Comparison of ENCODE assay signal across 8 cellular contexts in genomic region chr12:132444957-132445883, GRCh38. TPM values are rescaled to one million over a fixed set of nuclear protein-coding genes. Genes with fewer than 3 reads are reported as not detected.
DNase-seq lines count a peak whose midpoint lies in the region; ATAC-seq lines count a peak whose summit lies in the region.

No MANE protein-coding gene starts in this region.

- peak; percentile 51 for ATAC-seq in GM19438 (IDR thresholded peaks at IDR 0.05; ENCODE audit: low read depth, unreplicated experiment)
- peak; percentile 52 for ATAC-seq in Right ventricle myocardium superior (ENCODE audit: poor library complexity)
- ATAC-seq in HG02973 (IDR thresholded peaks at IDR 0.05; ENCODE audit: unreplicated experiment) = no peak

- peak; percentile 74 for DNase-seq in NCI-H524 treated with DMSO at 0.1 percent for 48 hours (lab: John Stamatoyannopoulos, UW)
- DNase-seq in activated T-cell treated with anti-CD3 and anti-CD28 coated beads for 48 hours (ENCODE audit: low read depth) = peak; percentile 70
- no peak for DNase-seq in Right ventricle myocardium superior
- peak; percentile 55 to 58 for DNase-seq in stimulated activated CD4-positive, alpha-beta T cell treated with anti-CD3 and anti-CD28 coated beads, Interleukin-15, amount 100 ng/mL, for 1 hour (ENCODE audit: low read depth in 1 of 2, low spot score in 1 of 2)
- DNase-seq in hippocampal formation (lab: John Stamatoyannopoulos, UW) = no peak

- no peaks in the 10 kb centered on the region for H4K20me1 ChIP-seq in BLaER1

- peaks cover 97% of the 10 kb centered on the region for H3K4me1 ChIP-seq in BLaER1

- peak overlapping the region; percentile 98 for H3K4me2 ChIP-seq in BLaER1

- intact Hi-C loops in Right ventricle myocardium superior (cut with DNase I) = no loop called here

- no peaks in the 10 kb centered on the region for H3K27me3 ChIP-seq in BLaER1

- H3K36me3 ChIP-seq in BLaER1 = peaks cover 19% of the 10 kb centered on the region

- peak overlapping the region; percentile 60 for H3K4me3 ChIP-seq in BLaER1

- peak overlapping the region; percentile 84 for H3K9ac ChIP-seq in BLaER1

- no peaks in the 10 kb centered on the region for H3K9me3 ChIP-seq in BLaER1

- peak overlapping the region; percentile 92 for H3K27ac ChIP-seq in BLaER1

RNA-seq across cellular contexts. Expression of gene FBRSL1, which starts 44.7 kb away (rescaled TPM):
- 58.6 TPM for total RNA-seq in Right ventricle myocardium superior

Comparison
In these comparisons a context has a peak if more than half of its experiments do, and no peak if none do; other contexts are left out.
1. DNase-seq: peak in NCI-H524 treated with DMSO at 0.1 percent for 48 hours (single experiment), activated T-cell treated with anti-CD3 and anti-CD28 coated beads for 48 hours (single experiment) and stimulated activated CD4-positive, alpha-beta T cell treated with anti-CD3 and anti-CD28 coated beads, Interleukin-15, amount 100 ng/mL, for 1 hour (2 of 2); none in Right ventricle myocardium superior (single experiment) and hippocampal formation (0 of 2).